ENCODE assay signal across 23 cellular contexts in the genomic region with DNA sequence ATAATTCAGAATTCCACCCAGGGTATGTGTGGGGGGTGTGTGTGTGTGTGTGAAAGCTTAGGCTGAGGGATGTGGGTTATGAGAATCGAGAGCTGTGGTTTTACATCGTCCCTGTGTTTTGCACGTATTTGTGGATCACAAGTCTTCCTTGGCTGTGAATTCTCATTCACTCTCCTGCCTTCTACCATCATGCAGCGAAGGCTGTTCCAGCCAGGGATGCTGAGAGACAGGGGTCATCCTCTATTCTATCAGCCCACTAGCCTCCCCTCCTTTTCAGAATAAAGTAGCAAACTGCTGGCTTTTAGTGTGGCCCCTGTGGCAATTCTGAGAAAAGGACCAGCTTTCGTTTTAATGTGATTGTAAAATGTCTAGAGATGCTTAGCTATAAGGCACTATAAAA.
A peak's percentile ranks its signal among the peaks of the same experiment; 100 is the strongest.
DNase-seq lines count a peak whose midpoint lies in the region; ATAC-seq, FAIRE-seq and TF ChIP-seq lines count a peak whose summit lies in the region.
"Had no signal": no experiment of that assay in that cellular context is flagged by ENCODE, and none has a peak within 500 bp of the region (broad histone marks: within the 10 kb centered on the region; RNA-seq: fewer than 3 reads in every experiment).

No MANE protein-coding gene starts in this region.

- H3K4me1 Mint-ChIP-seq in neural progenitor cell: peaks cover 20% of the 10 kb centered on the region
- H3K4me1 Mint-ChIP-seq in stimulated activated naive B cell treated with anti-CD40 and anti-IgM and Interleukin-4, amounts not matched to agents 10 μg/mL and 1 μg/mL and 100 μg/mL, for 72 hours: no peaks in the 10 kb centered on the region
- H3K4me1 Mint-ChIP-seq: stimulated activated memory B cell treated with anti-CD40 and anti-IgM and Interleukin-4, amounts not matched to agents 10 μg/mL and 1 μg/mL and 100 μg/mL, for 72 hours had no signal

- CTCF ChIA-PET in GM12878 (lab: Yijun Ruan, JAX): interaction anchor here (0.6 to 3.4 kb wide), 5 partner anchors 8 to 108 kb away, joined by 3 to 16 read pairs (median 4); no protein-coding TSS in a partner anchor

- WGBS in GM12878 (ENCODE audit: insufficient coverage, insufficient replicate concordance, low lambda C conversion rate, missing lambda C conversion rate): 2% methylated on average over 5 of the region's 5 CpGs

- H3F3A ChIP-seq in neural progenitor cell (ENCODE audit: low read depth): peaks cover 8% of the 10 kb centered on the region

- ATAC-seq in GM12878 (peak; percentile 66), omental fat pad (ENCODE audit: low FRiP score) (no peak), GM21447 (IDR thresholded peaks at IDR 0.05; ENCODE audit: unreplicated experiment) (no peak)
- ATAC-seq in stimulated activated naive B cell treated with anti-CD40 and anti-IgM and Interleukin-4, amounts not matched to agents 10 μg/mL and 1 μg/mL and 100 μg/mL, for 72 hours (replicated peaks): no peak
- ATAC-seq: stimulated activated memory B cell treated with anti-CD40 and anti-IgM and Interleukin-4, amounts not matched to agents 10 μg/mL and 1 μg/mL and 100 μg/mL, for 72 hours had no signal

- H2AFZ ChIP-seq in GM12878 (ENCODE audit: control insufficient read depth, low read depth, low read length): no peak overlapping the region
- peak overlapping the region; percentile 45 for H2AFZ ChIP-seq in neural progenitor cell (replicated peaks)
- H2AFZ ChIP-seq: parathyroid adenoma had no signal

- FAIRE-seq in GM12878 (lab: Jason Lieb, UNC): no peak
- FAIRE-seq: keratinocyte, TTC549 had no signal

- H3K36me3 Mint-ChIP-seq in neural progenitor cell: no peaks in the 10 kb centered on the region
- H3K36me3 Mint-ChIP-seq in stimulated activated naive B cell treated with anti-CD40 and anti-IgM and Interleukin-4, amounts not matched to agents 10 μg/mL and 1 μg/mL and 100 μg/mL, for 72 hours: no peaks in the 10 kb centered on the region
- H3K36me3 Mint-ChIP-seq: stimulated activated memory B cell treated with anti-CD40 and anti-IgM and Interleukin-4, amounts not matched to agents 10 μg/mL and 1 μg/mL and 100 μg/mL, for 72 hours had no signal

- H3K36me3 ChIP-seq in GM12878 (ENCODE audit: control insufficient read depth in 2 of 2, insufficient read depth in 2 of 2, low read length in 1 of 2) (no peaks in the 10 kb centered on the region), neural progenitor cell (no peaks in the 10 kb centered on the region)
- H3K36me3 ChIP-seq: ascending aorta, thoracic aorta had no signal

- in situ Hi-C loops in GM12878 (cut with MboI): no loop called here

- H3K4me3 ChIP-seq in GM12865 (ENCODE audit: low read depth, low read length) (no peak overlapping the region), GM12878 (no peak overlapping the region), neural progenitor cell (no peak overlapping the region)
- H3K4me3 ChIP-seq in Jurkat, Clone E6-1 (ENCODE audit: low read length): peak overlapping the region; percentile 12; the same call in 1 of the 2 replicates
- H3K4me3 ChIP-seq: ascending aorta, thoracic aorta had no signal

- RAD21 ChIA-PET in GM12878 (lab: Charles Lee; ENCODE audit: unreplicated experiment): interaction anchor here (0.9 to 1.5 kb wide), 9 partner anchors 20 to 480 kb away, joined by 3 to 4 read pairs (median 3); no protein-coding TSS in a partner anchor

- TF ChIP-seq EP300 in GM12878 (IDR thresholded peaks at IDR 0.05; ENCODE audit: borderline replicate concordance in 1 of 2, control insufficient read depth in 1 of 2, low read depth in 2 of 2, low read length in 2 of 2): 0 out of 4 replicates have a peak, but pooled peaks of 1 of the 2 experiments have one; percentile 12

- intact Hi-C loops in GM12878 (cut with micrococcal nuclease; ENCODE audit: unreplicated experiment): loop anchor here (5.0 kb wide), 1 partner anchor 167 kb away; no protein-coding TSS in a partner anchor

- no peak for TF ChIP-seq POLR2A in GM12878 (IDR thresholded peaks at IDR 0.05; ENCODE audit: low read depth, low read length)

- DNase-seq in GM12865 (ENCODE audit: low read depth) (peak; percentile 30), GM12878 (ENCODE audit: low read depth, low spot score) (no peak), neural progenitor cell (ENCODE audit: low spot score) (no peak), omental fat pad (ENCODE audit: low spot score) (no peak)
- peak; percentile 62 for DNase-seq in Jurkat, Clone E6-1 (ENCODE audit: low read depth, low spot score)
- no peak for DNase-seq in stimulated activated naive B cell treated with anti-CD40 and anti-IgM and Interleukin-4, amounts not matched to agents 10 μg/mL and 1 μg/mL and 100 μg/mL, for 72 hours
- DNase-seq: activated CD4-positive, alpha-beta T cell treated with anti-CD3 and anti-CD28 coated beads for 1 hour; activated naive CD4-positive, alpha-beta T cell treated with Interleukin-2 at 50 U/mL for 16 hours; central memory CD4-positive, alpha-beta T cell; DMS79; foreskin melanocyte; H9; hippocampal formation; mammary epithelial cell; NCI-H1417 treated with DMSO at 0.1 percent for 48 hours; NCI-H524 had no signal

- H3K9me3 Mint-ChIP-seq in neural progenitor cell: no peaks in the 10 kb centered on the region
- no peaks in the 10 kb centered on the region for H3K9me3 Mint-ChIP-seq in stimulated activated naive B cell treated with anti-CD40 and anti-IgM and Interleukin-4, amounts not matched to agents 10 μg/mL and 1 μg/mL and 100 μg/mL, for 72 hours
- H3K9me3 Mint-ChIP-seq: H9; stimulated activated memory B cell treated with anti-CD40 and anti-IgM and Interleukin-4, amounts not matched to agents 10 μg/mL and 1 μg/mL and 100 μg/mL, for 72 hours had no signal

- TF ChIP-seq CTCF in GM12865 (IDR thresholded peaks at IDR 0.05; ENCODE audit: insufficient read depth, low read depth, low read length, missing control alignments): no peak
- TF ChIP-seq CTCF in GM12878 (IDR thresholded peaks at IDR 0.05 in 2 of 3, conservative IDR thresholded peaks at IDR 0.05 in 1 of 3; ENCODE audit: control insufficient read depth in 2 of 3, extremely low read depth in 1 of 3, insufficient read depth in 1 of 3, low read depth in 3 of 3, low read length in 3 of 3): no peak
- no peak for TF ChIP-seq CTCF in neural progenitor cell (IDR thresholded peaks at IDR 0.05)
- no peak for TF ChIP-seq CTCF in omental fat pad (IDR thresholded peaks at IDR 0.05)

- POLR2A ChIA-PET in GM12878 (lab: Charles Lee): interaction anchor here (1.0 to 1.4 kb wide), 3 partner anchors 9 to 12 kb away, joined by 3 to 4 read pairs (median 3); no protein-coding TSS in a partner anchor

- peak overlapping the region; percentile 63; the same call in 1 of the 2 replicates for H3K4me2 ChIP-seq in GM12878 (ENCODE audit: control insufficient read depth, insufficient read depth)
- H3K4me2 ChIP-seq in neural progenitor cell: no peak overlapping the region

- 0 out of 2 replicates have a peak, but pooled peaks cover 3% of the 10 kb centered on the region for H3K4me1 ChIP-seq in GM12878 (ENCODE audit: control insufficient read depth, insufficient read depth, low read length)
- peaks cover 21% of the 10 kb centered on the region for H3K4me1 ChIP-seq in neural progenitor cell
- H3K4me1 ChIP-seq: parathyroid adenoma had no signal

- H3K27me3 Mint-ChIP-seq in neural progenitor cell (ENCODE audit: insufficient read depth, low read depth): peaks cover 2% of the 10 kb centered on the region
- no peaks in the 10 kb centered on the region for H3K27me3 Mint-ChIP-seq in stimulated activated naive B cell treated with anti-CD40 and anti-IgM and Interleukin-4, amounts not matched to agents 10 μg/mL and 1 μg/mL and 100 μg/mL, for 72 hours
- H3K27me3 Mint-ChIP-seq: stimulated activated memory B cell treated with anti-CD40 and anti-IgM and Interleukin-4, amounts not matched to agents 10 μg/mL and 1 μg/mL and 100 μg/mL, for 72 hours had no signal

- H3K9me3 ChIP-seq in GM12878 (replicated peaks; ENCODE audit: control insufficient read depth, insufficient read depth, low read length): no peaks in the 10 kb centered on the region; the same call in 2 of the 3 replicates
- H3K9me3 ChIP-seq in neural progenitor cell (ENCODE audit: low read depth): no peaks in the 10 kb centered on the region
- H3K9me3 ChIP-seq: ascending aorta, thoracic aorta had no signal

- H3K27me3 ChIP-seq in GM12878 (replicated peaks in 1 of 2; ENCODE audit: control insufficient read depth in 2 of 2, insufficient read depth in 2 of 2, low read length in 1 of 2): no peaks in the 10 kb centered on the region
- no peaks in the 10 kb centered on the region for H3K27me3 ChIP-seq in neural progenitor cell
- H3K27me3 ChIP-seq: ascending aorta had no signal

- no peak overlapping the region for H3K27ac Mint-ChIP-seq in neural progenitor cell
- no peak overlapping the region for H3K27ac Mint-ChIP-seq in stimulated activated naive B cell treated with anti-CD40 and anti-IgM and Interleukin-4, amounts not matched to agents 10 μg/mL and 1 μg/mL and 100 μg/mL, for 72 hours
- H3K27ac Mint-ChIP-seq: H9; stimulated activated memory B cell treated with anti-CD40 and anti-IgM and Interleukin-4, amounts not matched to agents 10 μg/mL and 1 μg/mL and 100 μg/mL, for 72 hours had no signal

- TF ChIP-seq RAD21 in GM12878 (IDR thresholded peaks at IDR 0.05; ENCODE audit: insufficient read depth, low read depth, low read length): no peak

- H3K4me3 Mint-ChIP-seq in neural progenitor cell: no peak overlapping the region
- H3K4me3 Mint-ChIP-seq in stimulated activated naive B cell treated with anti-CD40 and anti-IgM and Interleukin-4, amounts not matched to agents 10 μg/mL and 1 μg/mL and 100 μg/mL, for 72 hours: no peak overlapping the region
- H3K4me3 Mint-ChIP-seq: H9; stimulated activated memory B cell treated with anti-CD40 and anti-IgM and Interleukin-4, amounts not matched to agents 10 μg/mL and 1 μg/mL and 100 μg/mL, for 72 hours had no signal

- H3K79me2 ChIP-seq in GM12878 (ENCODE audit: control insufficient read depth, insufficient read depth, low read length) (no peaks in the 10 kb centered on the region), neural progenitor cell (ENCODE audit: low read depth) (no peaks in the 10 kb centered on the region)
- H3K79me2 ChIP-seq: parathyroid adenoma had no signal

- no peaks in the 10 kb centered on the region for H4K20me1 ChIP-seq in GM12878 (ENCODE audit: control insufficient read depth, insufficient read depth)
- H4K20me1 ChIP-seq in neural progenitor cell (ENCODE audit: low read depth): no peaks in the 10 kb centered on the region

- SMC1A ChIA-PET in GM12878 (lab: Charles Lee; ENCODE audit: uncharacterized antibody, unreplicated experiment): interaction anchor here (0.9 to 2.4 kb wide), 19 partner anchors 8 to 610 kb away, joined by 3 to 17 read pairs (median 3); no protein-coding TSS in a partner anchor

- H3K9ac ChIP-seq in GM12878 (ENCODE audit: control insufficient read depth, insufficient read depth, low read length): no peak overlapping the region
- H3K9ac ChIP-seq in neural progenitor cell: no peak overlapping the region
- H3K9ac ChIP-seq: parathyroid adenoma had no signal

- BruUV-seq in GM12878 (replicated peaks; lab: Mats Ljungman, UMichigan): no TSS peak

- H3K27ac ChIP-seq in GM12878 (ENCODE audit: control insufficient read depth, insufficient read depth) (no peak overlapping the region), neural progenitor cell (no peak overlapping the region)
- H3K27ac ChIP-seq: ascending aorta, parathyroid adenoma, thoracic aorta had no signal

TF ChIP-seq in GM12878, 131 proteins besides CTCF, POLR2A, EP300 and RAD21 (continues in another document):
- TF ChIP-seq KLF5 (IDR thresholded peaks at IDR 0.05; ENCODE audit: partially characterized antibody): no peak
- TF ChIP-seq RUNX3 (IDR thresholded peaks at IDR 0.05; ENCODE audit: low read length): peak; percentile 43

Comparison
In these comparisons a context has a peak if more than half of its experiments do, and no peak if none do; other contexts are left out.
1. DNase-seq: peak in GM12865 (single experiment) and Jurkat, Clone E6-1 (single experiment); none in GM12878 (single experiment), neural progenitor cell (single experiment), omental fat pad (single experiment) and stimulated activated naive B cell treated with anti-CD40 and anti-IgM and Interleukin-4, amounts not matched to agents 10 μg/mL and 1 μg/mL and 100 μg/mL, for 72 hours (single experiment).